8 cellular contexts compared by ENCODE assay signal in genomic region chr1:155688318-155689121, GRCh38. TPM values are rescaled to one million over a fixed set of nuclear protein-coding genes. Genes with fewer than 3 reads are reported as not detected.
DNase-seq lines count a peak whose midpoint lies in the region; ATAC-seq and TF ChIP-seq lines count a peak whose summit lies in the region.

Gene DAP3 (plus strand): TSS chr1:155689091. CDS start chr1:155709780, 20,689 bp downstream.
Gene YY1AP1 (minus strand): TSS chr1:155688774. CDS start chr1:155680436, 8,338 bp downstream.

- H3K36me3 Mint-ChIP-seq in mesothelial cell of epicardium, result peaks cover 30% of the 10 kb centered on the region

- H3K79me2 ChIP-seq in OCI-LY3 (ENCODE audit: low read length), result peaks cover 98% of the 10 kb centered on the region

- peak within 1 kb of the TSS; percentile 77; the same call in 1 of the 2 replicates for H2AFZ ChIP-seq in OCI-LY3 (ENCODE audit: low read depth, low read length)

- H3K4me3 ChIP-seq in OCI-LY3 (ENCODE audit: low read length), result peak within 1 kb of the TSS; percentile 75

- peak within 1 kb of the TSS; percentile 98 for H3K27ac Mint-ChIP-seq in mesothelial cell of epicardium

- H3K9me3 ChIP-seq in OCI-LY3 (ENCODE audit: insufficient read depth, low read length), result no peaks in the 10 kb centered on the region

- peak; percentile 80 for ATAC-seq in GM21515 (IDR thresholded peaks at IDR 0.05; ENCODE audit: unreplicated experiment)

- peak within 1 kb of the TSS; percentile 61 for H3K27ac ChIP-seq in OCI-LY3 (ENCODE audit: low read length)

- H3K4me3 Mint-ChIP-seq in mesothelial cell of epicardium, result peak within 1 kb of the TSS; percentile 97

- peaks cover 30% of the 10 kb centered on the region for H4K20me1 ChIP-seq in OCI-LY3 (ENCODE audit: insufficient read depth, low read length)

- H3K9ac ChIP-seq in OCI-LY3 (ENCODE audit: low read length), result peak within 1 kb of the TSS; percentile 73

- no peaks in the 10 kb centered on the region for H3K27me3 ChIP-seq in OCI-LY3 (ENCODE audit: low read depth, low read length)

- DNase-seq in D341Med (ENCODE audit: low spot score), result peak; percentile 99
- peak; percentile 96 for DNase-seq in HuH-7 (ENCODE audit: low spot score)
- peak; percentile 89 for DNase-seq in activated CD8-positive, alpha-beta memory T cell treated with anti-CD3 and anti-CD28 coated beads, Interleukin-2, amount 50 U/mL, for 4 hours
- DNase-seq in mesothelial cell of epicardium (ENCODE audit: low spot score in 2 of 2, unreplicated experiment in 2 of 2), result peak; percentile 80 to 91
- peak; percentile 83 for DNase-seq in stimulated activated CD8-positive, alpha-beta memory T cell treated with anti-CD3 and anti-CD28 coated beads, Interleukin-15, amount 100 ng/mL, for 24 hours (ENCODE audit: low read depth)

- peak within 1 kb of the TSS; percentile 63 for H3K4me2 ChIP-seq in OCI-LY3 (ENCODE audit: low read length)

- peaks cover 34% of the 10 kb centered on the region for H3K36me3 ChIP-seq in OCI-LY3 (replicated peaks; ENCODE audit: low read depth, low read length)

- peaks cover 32% of the 10 kb centered on the region for H3K4me1 Mint-ChIP-seq in mesothelial cell of epicardium

- no peak for TF ChIP-seq CTCF in OCI-LY3 (IDR thresholded peaks at IDR 0.05; ENCODE audit: low read depth, low read length)
- TF ChIP-seq CTCF in mesothelial cell of epicardium (IDR thresholded peaks at IDR 0.05; ENCODE audit: unreplicated experiment), result no peak

- in situ Hi-C loops in endometrial microvascular endothelial cells (cut with HindIII; ENCODE audit: inconsistent ontology term, low pct_unique_long_range_greater_than_20kb, low sequenced_read_pairs), result no loop called here

- H3K9me3 Mint-ChIP-seq in mesothelial cell of epicardium, result peaks cover 20% of the 10 kb centered on the region

- H3K27me3 Mint-ChIP-seq in mesothelial cell of epicardium (ENCODE audit: low read depth), result no peaks in the 10 kb centered on the region

- H3K4me1 ChIP-seq in OCI-LY3 (ENCODE audit: low read length), result peaks cover 13% of the 10 kb centered on the region

RNA-seq across cellular contexts. Expression of gene DAP3, which starts in this region (rescaled TPM):
- total RNA-seq in endometrial microvascular endothelial cells (ENCODE audit: inconsistent ontology term) (178 TPM), mesothelial cell of epicardium (106 to 113 TPM (median 109 TPM) in 3 replicates)

RNA-seq across cellular contexts. Expression of gene YY1AP1, which starts in this region (rescaled TPM):
- total RNA-seq in endometrial microvascular endothelial cells (ENCODE audit: inconsistent ontology term) (28.0 TPM), mesothelial cell of epicardium (55.8 to 58.1 TPM (median 56.2 TPM) in 3 replicates)

Comparison
In these comparisons a context has a peak if more than half of its experiments do, and no peak if none do; other contexts are left out.
1. Peak in every context shown above with its lines: DNase-seq, ATAC-seq, H3K4me3 ChIP-seq and H3K27ac ChIP-seq.